23 cellular contexts compared by ENCODE assay signal in genomic region chr9:94885854-94886447, GRCh38.
DNase-seq lines count a peak whose midpoint lies in the region; ATAC-seq, FAIRE-seq and TF ChIP-seq lines count a peak whose summit lies in the region.
"Had no signal": no experiment of that assay in that cellular context is flagged by ENCODE, and none has a peak within 500 bp of the region (broad histone marks: within the 10 kb centered on the region; RNA-seq: fewer than 3 reads in every experiment).

No MANE protein-coding gene starts in this region.

- ATAC-seq in heart right ventricle, result no peak
- peak; percentile 49 to 81 (median 75) for ATAC-seq in pancreas
- no peak for ATAC-seq in HG03520 (IDR thresholded peaks at IDR 0.05; ENCODE audit: unreplicated experiment)

- H3K4me1 Mint-ChIP-seq in activated CD4-positive, alpha-beta memory T cell treated with anti-CD3 and anti-CD28 coated beads for 36 hours (ENCODE audit: low read depth), result no peaks in the 10 kb centered on the region
- H3K4me1 Mint-ChIP-seq: CD14-positive monocyte had no signal

- CTCF ChIA-PET in activated CD4-positive, alpha-beta memory T cell treated with anti-CD3 and anti-CD28 coated beads for 36 hours (lab: Charles Lee), result interaction anchor here (1.3 kb wide), 1 partner anchor 242 kb away, joined by 3 read pairs; no protein-coding TSS in a partner anchor

- H3K27me3 Mint-ChIP-seq in activated CD4-positive, alpha-beta memory T cell treated with anti-CD3 and anti-CD28 coated beads for 36 hours, result no peaks in the 10 kb centered on the region
- H3K27me3 Mint-ChIP-seq: activated B cell treated with CpG ODN at 0.5 μM for 24 hours had no signal

- H3K4me3 ChIP-seq in heart right ventricle (no peak overlapping the region), pancreas (no peak overlapping the region)
- H3K4me3 ChIP-seq: esophagus squamous epithelium, SJSA1 had no signal

- peaks cover 6% of the 10 kb centered on the region for H3K36me3 Mint-ChIP-seq in activated CD4-positive, alpha-beta memory T cell treated with anti-CD3 and anti-CD28 coated beads for 36 hours

- H3K4me1 ChIP-seq in heart right ventricle (peaks cover 9 to 55% (median 44%) of the 10 kb centered on the region in 9 donors), pancreas (peaks cover 5 to 17% (median 14%) of the 10 kb centered on the region in 3 donors)

- no peak overlapping the region for H3K4me3 Mint-ChIP-seq in activated CD4-positive, alpha-beta memory T cell treated with anti-CD3 and anti-CD28 coated beads for 36 hours
- H3K4me3 Mint-ChIP-seq: activated B cell treated with CpG ODN at 0.5 μM for 24 hours, CD14-positive monocyte, neural crest cell had no signal

- H3K27ac ChIP-seq in heart right ventricle, result peak overlapping the region in 9 of 10 donors; percentile 3 to 73 (median 68)
- H3K27ac ChIP-seq in epithelial cell of prostate, result peak overlapping the region; percentile 6
- H3K27ac ChIP-seq in pancreas, result peak overlapping the region in 1 of 4 donors; percentile 16
- H3K27ac ChIP-seq: HL-60, SJSA1 had no signal

- H3K9me3 ChIP-seq in heart right ventricle (peaks cover 0 to 9% (median 2%) of the 10 kb centered on the region in 11 donors), pancreas (no peaks in the 10 kb centered on the region)
- H3K9me3 ChIP-seq: esophagus squamous epithelium had no signal

- H3K9me3 Mint-ChIP-seq in activated CD4-positive, alpha-beta memory T cell treated with anti-CD3 and anti-CD28 coated beads for 36 hours, result peaks cover 10% of the 10 kb centered on the region

- DNase-seq in heart right ventricle (no peak), cardiac septum (ENCODE audit: low spot score) (no peak), epithelial cell of prostate (ENCODE audit: low read depth, low spot score) (no peak), pancreas (no peak), OCI-M1 (lab: John Stamatoyannopoulos, UW) (no peak), erythroblast (lab: John Stamatoyannopoulos, UW) (no peak)
- DNase-seq in activated CD4-positive, alpha-beta memory T cell treated with anti-CD3 and anti-CD28 coated beads for 36 hours, result no peak
- DNase-seq: activated B cell treated with CpG ODN at 0.5 μM for 24 hours; activated CD8-positive, alpha-beta memory T cell treated with anti-CD3 and anti-CD28 coated beads for 24 hours; activated naive CD4-positive, alpha-beta T cell treated with anti-CD3 and anti-CD28 coated beads, Interleukin-2, amount 50 U/mL, for 16 hours; aorta; cerebellar nuclear complex; effector CD4-positive, alpha-beta T cell; esophagus squamous epithelium; NCI-H1417; NCI-H526; stimulated activated CD4-positive, alpha-beta T cell treated with anti-CD3 and anti-CD28 coated beads, Interleukin-12 subunit alpha, Interleukin-12 subunit beta, amount 100 ng/mL, for 4 hours; T-helper 9 cell had no signal

- no peak for FAIRE-seq in pancreas (lab: Jason Lieb, UNC)

- no peaks in the 10 kb centered on the region for H3K27me3 ChIP-seq in heart right ventricle
- H3K27me3 ChIP-seq in pancreas, result no peaks in the 10 kb centered on the region
- H3K27me3 ChIP-seq: esophagus squamous epithelium, SJSA1 had no signal

- no peak overlapping the region for H3K27ac Mint-ChIP-seq in activated CD4-positive, alpha-beta memory T cell treated with anti-CD3 and anti-CD28 coated beads for 36 hours
- H3K27ac Mint-ChIP-seq: activated B cell treated with CpG ODN at 0.5 μM for 24 hours, CD14-positive monocyte had no signal

- TF ChIP-seq POLR2A in erythroblast (IDR thresholded peaks at IDR 0.05; ENCODE audit: low read length), result no peak

- POLR2A ChIA-PET in activated CD4-positive, alpha-beta memory T cell treated with anti-CD3 and anti-CD28 coated beads for 36 hours (lab: Charles Lee), result no interaction called here

- 88 to 95% methylated on average over 4 of the region's 4 CpGs for WGBS in heart right ventricle, 2 donors
- WGBS in pancreas, 2 donors, result 39 to 43% methylated on average over 4 of the region's 4 CpGs

- intact Hi-C loops in heart right ventricle (cut with DNase I) (loop anchor here in 1 of 10 donors (10.0 kb wide), 1 partner anchor 91 kb away; no protein-coding TSS in a partner anchor), cardiac septum (cut with DNase I) (no loop called here), pancreas (cut with DNase I) (no loop called here)
- intact Hi-C loops in activated CD4-positive, alpha-beta memory T cell treated with anti-CD3 and anti-CD28 coated beads for 36 hours (cut with micrococcal nuclease), result no loop called here

- H3K36me3 ChIP-seq in heart right ventricle (no peaks in the 10 kb centered on the region), pancreas (no peaks in the 10 kb centered on the region)
- H3K36me3 ChIP-seq: SJSA1 had no signal

- TF ChIP-seq CTCF in heart right ventricle (IDR thresholded peaks at IDR 0.05), result no peak
- no peak for TF ChIP-seq CTCF in pancreas (IDR thresholded peaks at IDR 0.05)

Comparison
In these comparisons a context has a peak if more than half of its experiments do, and no peak if none do; other contexts are left out.
1. ATAC-seq: peak in pancreas (4 of 4); none in heart right ventricle (0 of 8) and HG03520 (single experiment).